22 cellular contexts compared by ENCODE assay signal in genomic region chr4:43816107-43816506, GRCh38.
DNase-seq lines count a peak whose midpoint lies in the region; ATAC-seq, FAIRE-seq and TF ChIP-seq lines count a peak whose summit lies in the region.
"Had no signal": no experiment of that assay in that cellular context is flagged by ENCODE, and none has a peak within 500 bp of the region (broad histone marks: within the 10 kb centered on the region; RNA-seq: fewer than 3 reads in every experiment).

No MANE protein-coding gene starts in this region.

- H3K4me2 ChIP-seq in astrocyte (ENCODE audit: low read length), result no peak overlapping the region
- H3K4me2 ChIP-seq: KMS-11, PC-9 had no signal

- no peak overlapping the region for H3K27ac ChIP-seq in astrocyte (ENCODE audit: low read depth, low read length)
- H3K27ac ChIP-seq in right atrium auricular region, result no peak overlapping the region
- H3K27ac ChIP-seq: KMS-11, PC-9, RWPE1 had no signal

- no peak for ATAC-seq in GM21723 (IDR thresholded peaks at IDR 0.05; ENCODE audit: unreplicated experiment)
- no peak for ATAC-seq in omental fat pad (ENCODE audit: low FRiP score)

- H3K9me3 Mint-ChIP-seq in astrocyte (ENCODE audit: unreplicated experiment), result peaks cover 2% of the 10 kb centered on the region

- TF ChIP-seq CTCF in astrocyte (IDR thresholded peaks at IDR 0.05; ENCODE audit: insufficient read depth, low read depth, low read length), result no peak
- TF ChIP-seq CTCF in fibroblast of pulmonary artery (IDR thresholded peaks at IDR 0.05; ENCODE audit: low read length, missing control alignments), result no peak
- TF ChIP-seq CTCF in omental fat pad (IDR thresholded peaks at IDR 0.05), result no peak
- no peak for TF ChIP-seq CTCF in right atrium auricular region (IDR thresholded peaks at IDR 0.05)

- H3K4me1 ChIP-seq in astrocyte (ENCODE audit: insufficient read depth, low read length) (no peaks in the 10 kb centered on the region), right atrium auricular region (no peaks in the 10 kb centered on the region)

- no peak for TF ChIP-seq EP300 in Ishikawa (IDR thresholded peaks at IDR 0.05; ENCODE audit: borderline replicate concordance)

- no peak overlapping the region for H3K9ac ChIP-seq in astrocyte (ENCODE audit: low read length)
- H3K9ac ChIP-seq: KMS-11 had no signal

- H3K36me3 Mint-ChIP-seq in astrocyte (ENCODE audit: low read depth, unreplicated experiment), result no peaks in the 10 kb centered on the region
- H3K36me3 Mint-ChIP-seq: CD8-positive, alpha-beta memory T cell had no signal

- H3K27ac Mint-ChIP-seq in astrocyte (ENCODE audit: unreplicated experiment), result no peak overlapping the region
- H3K27ac Mint-ChIP-seq: CD8-positive, alpha-beta memory T cell had no signal

- H3K4me3 Mint-ChIP-seq in astrocyte (ENCODE audit: unreplicated experiment), result no peak overlapping the region
- H3K4me3 Mint-ChIP-seq: CD8-positive, alpha-beta memory T cell had no signal

- H3K27me3 Mint-ChIP-seq in astrocyte (ENCODE audit: low read depth, unreplicated experiment), result no peaks in the 10 kb centered on the region
- H3K27me3 Mint-ChIP-seq: CD8-positive, alpha-beta memory T cell had no signal

- H4K20me1 ChIP-seq in astrocyte (ENCODE audit: insufficient read depth, low read length), result no peaks in the 10 kb centered on the region

- FAIRE-seq in astrocyte (lab: Jason Lieb, UNC), result no peak
- FAIRE-seq: GM12892, GM18507, H1 had no signal

- H3K4me1 Mint-ChIP-seq in astrocyte (ENCODE audit: low read depth, unreplicated experiment), result peaks cover 6% of the 10 kb centered on the region
- H3K4me1 Mint-ChIP-seq: CD8-positive, alpha-beta memory T cell had no signal

- H3K9me3 ChIP-seq in astrocyte (ENCODE audit: insufficient read depth, low read depth, low read length) (no peaks in the 10 kb centered on the region), right atrium auricular region (peaks cover 0 to 10% of the 10 kb centered on the region in 2 donors)

- no peak overlapping the region for H2AFZ ChIP-seq in astrocyte (ENCODE audit: low read depth, low read length)
- H2AFZ ChIP-seq: PC-9 had no signal

- DNase-seq in H4 (ENCODE audit: low spot score) (peak; percentile 5), astrocyte (ENCODE audit: low read depth) (peak; percentile 16), fibroblast of pulmonary artery (ENCODE audit: low read depth) (peak; percentile 16), omental fat pad (ENCODE audit: low spot score) (no peak), OCI-M2 (lab: John Stamatoyannopoulos, UW; ENCODE audit: unreplicated experiment) (no peak), right atrium auricular region (ENCODE audit: low spot score) (no peak)
- DNase-seq: ACHN; C1 segment of cervical spinal cord; CD8-positive, alpha-beta memory T cell; DMS79; NCI-H146; NCI-H774; PC-9; SIG-M5; T-helper 1 cell had no signal

- no peaks in the 10 kb centered on the region for H3K27me3 ChIP-seq in astrocyte (ENCODE audit: insufficient read depth, low read length)
- no peaks in the 10 kb centered on the region for H3K27me3 ChIP-seq in right atrium auricular region

- no peaks in the 10 kb centered on the region for H3K79me2 ChIP-seq in astrocyte (ENCODE audit: insufficient read depth, low read length)

- TF ChIP-seq RAD21 in Ishikawa (IDR thresholded peaks at IDR 0.05; ENCODE audit: low read depth), result no peak

- H3K4me3 ChIP-seq in astrocyte (ENCODE audit: insufficient read depth, low read depth, low read length), result no peak overlapping the region
- no peak overlapping the region for H3K4me3 ChIP-seq in fibroblast of pulmonary artery (replicated peaks; ENCODE audit: low read depth, low read length)
- H3K4me3 ChIP-seq in right atrium auricular region, result no peak overlapping the region
- H3K4me3 ChIP-seq: PC-9 had no signal

- no peaks in the 10 kb centered on the region for H3K36me3 ChIP-seq in astrocyte (ENCODE audit: insufficient read depth, low read length)
- no peaks in the 10 kb centered on the region for H3K36me3 ChIP-seq in right atrium auricular region

TF ChIP-seq in Ishikawa, 13 proteins besides CTCF, POLR2A, EP300 and RAD21:
- TF ChIP-seq ZBTB7A (IDR thresholded peaks at IDR 0.05; ENCODE audit: low read depth) (no peak), TEAD4 (IDR thresholded peaks at IDR 0.05) (peak; percentile 53; the same call in 1 of the 2 replicates), EGR1 (IDR thresholded peaks at IDR 0.05) (no peak), NFIC (IDR thresholded peaks at IDR 0.05) (peak; percentile 80), TAF1 (IDR thresholded peaks at IDR 0.05; ENCODE audit: low read depth) (no peak)
- TF ChIP-seq, protein P1, sequence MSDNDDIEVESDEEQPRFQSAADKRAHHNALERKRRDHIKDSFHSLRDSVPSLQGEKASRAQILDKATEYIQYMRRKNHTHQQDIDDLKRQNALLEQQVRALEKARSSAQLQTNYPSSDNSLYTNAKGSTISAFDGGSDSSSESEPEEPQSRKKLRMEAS (IDR thresholded peaks at IDR 0.05), result no peak

Comparison
In these comparisons a context has a peak if more than half of its experiments do, and no peak if none do; other contexts are left out.
1. DNase-seq: peak in H4 (single experiment), astrocyte (single experiment) and fibroblast of pulmonary artery (single experiment); none in omental fat pad (single experiment), OCI-M2 (single experiment) and right atrium auricular region (single experiment).